ENCODE assay signal across 17 cellular contexts in genomic region chr5:143642791-143643190, GRCh38.
"Had no signal": no experiment of that assay in that cellular context is flagged by ENCODE, and none has a peak within 500 bp of the region (broad histone marks: within the 10 kb centered on the region; RNA-seq: fewer than 3 reads in every experiment).

No MANE protein-coding gene starts in this region.

- H3K27ac ChIP-seq: adrenal gland, body of pancreas, gastroesophageal sphincter, thoracic aorta had no signal

- H3K9me3 Mint-ChIP-seq: activated B cell treated with CpG ODN at 0.5 μM for 24 hours; activated T-helper 2 cell treated with anti-CD3 and anti-CD28 coated beads, Interferon-gamma antibody, Interleukin-2, Interleukin-4, amounts not matched to agents 10 μg/mL and 5 μg/mL and 100 μg/mL, durations not matched to agents 14 hours and 24 hours and 36 hours; central memory CD8-positive, alpha-beta T cell; nephron progenitor cell; stimulated activated naive CD8-positive, alpha-beta T cell treated with anti-CD3 and anti-CD28 coated beads, Interleukin-15, amount 100 ng/mL, for 72 hours had no signal

- H3K4me3 Mint-ChIP-seq: activated B cell treated with CpG ODN at 0.5 μM for 24 hours; central memory CD8-positive, alpha-beta T cell; nephron progenitor cell; stimulated activated naive CD8-positive, alpha-beta T cell treated with anti-CD3 and anti-CD28 coated beads, Interleukin-15, amount 100 ng/mL, for 72 hours had no signal

- H3K4me3 ChIP-seq: adrenal gland, body of pancreas, gastroesophageal sphincter, thoracic aorta had no signal

- H3K27ac Mint-ChIP-seq: activated B cell treated with CpG ODN at 0.5 μM for 24 hours; activated T-helper 2 cell treated with anti-CD3 and anti-CD28 coated beads, Interferon-gamma antibody, Interleukin-2, Interleukin-4, amounts not matched to agents 10 μg/mL and 5 μg/mL and 100 μg/mL, durations not matched to agents 14 hours and 24 hours and 36 hours; stimulated activated naive CD8-positive, alpha-beta T cell treated with anti-CD3 and anti-CD28 coated beads, Interleukin-15, amount 100 ng/mL, for 72 hours had no signal

- H3K27me3 ChIP-seq: adrenal gland, body of pancreas, gastroesophageal sphincter had no signal

- H3K36me3 ChIP-seq: adrenal gland, gastroesophageal sphincter, thoracic aorta had no signal

- H3K27me3 Mint-ChIP-seq: activated B cell treated with CpG ODN at 0.5 μM for 24 hours; central memory CD8-positive, alpha-beta T cell; stimulated activated naive CD8-positive, alpha-beta T cell treated with anti-CD3 and anti-CD28 coated beads, Interleukin-15, amount 100 ng/mL, for 72 hours had no signal

- H3K4me1 Mint-ChIP-seq: activated B cell treated with CpG ODN at 0.5 μM for 24 hours; central memory CD8-positive, alpha-beta T cell; stimulated activated naive CD8-positive, alpha-beta T cell treated with anti-CD3 and anti-CD28 coated beads, Interleukin-15, amount 100 ng/mL, for 72 hours had no signal

- DNase-seq: activated B cell treated with CpG ODN at 0.5 μM for 24 hours; activated CD4-positive, alpha-beta T cell treated with anti-CD3 and anti-CD28 coated beads, Interleukin-2, amount 50 U/mL, for 1 hour; activated naive CD4-positive, alpha-beta T cell treated with anti-CD3 and anti-CD28 coated beads, Interleukin-2, amount 50 U/mL, for 16 hours; adrenal gland; body of pancreas; cortex of kidney; effector CD8-positive, alpha-beta T cell; hippocampal formation; nephron progenitor cell; retina; stimulated activated CD4-positive, alpha-beta T cell treated with anti-CD3 and anti-CD28 coated beads, Interleukin-15, amount 100 ng/mL, for 24 hours; stimulated activated CD4-positive, alpha-beta T cell treated with anti-CD3 and anti-CD28 coated beads, Interleukin-4, amount 100 ng/mL, for 24 hours; stimulated activated naive CD8-positive, alpha-beta T cell treated with anti-CD3 and anti-CD28 coated beads, Interleukin-15, amount 100 ng/mL, for 72 hours had no signal

- H3K4me1 ChIP-seq: adrenal gland, body of pancreas, gastroesophageal sphincter had no signal

- H3K9me3 ChIP-seq: adrenal gland, body of pancreas, gastroesophageal sphincter, thoracic aorta had no signal
